20 cellular contexts compared by ENCODE assay signal in the genomic region with DNA sequence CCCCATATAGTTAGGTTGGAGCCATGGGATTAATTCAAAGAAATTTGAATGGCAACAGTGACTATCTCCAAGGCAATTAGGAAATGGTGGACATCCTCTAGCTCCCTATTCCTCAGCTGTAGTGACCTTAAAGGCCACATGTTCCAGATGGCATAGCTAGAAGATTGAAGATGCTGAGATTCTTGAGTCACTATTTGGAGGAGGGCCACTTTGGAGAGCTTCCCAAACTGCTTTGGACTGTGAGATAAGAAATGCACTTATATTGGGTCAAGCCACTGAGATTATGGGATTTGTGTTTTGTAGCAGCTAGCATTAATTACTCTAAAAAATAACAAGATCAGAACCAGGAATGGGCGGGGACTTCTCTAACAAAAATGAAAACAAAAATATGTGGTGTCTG.
"Had no signal": no experiment of that assay in that cellular context is flagged by ENCODE, and none has a peak within 500 bp of the region (broad histone marks: within the 10 kb centered on the region; RNA-seq: fewer than 3 reads in every experiment).

No MANE protein-coding gene starts in this region.

- H3K4me1 ChIP-seq: SJSA1 had no signal

- H3K27ac ChIP-seq: SJSA1, SK-N-MC had no signal

- DNase-seq: IMR-90, Karpas-422, KG1, MM.1S, NCI-H1092 treated with DMSO at 0.1 percent for 48 hours, NCI-H146, NCI-H1694 treated with DMSO at 0.1 percent for 48 hours, NCI-H1930, NCI-H2081, NCI-H2107, NCI-H2227 treated with DMSO at 0.1 percent for 48 hours, NCI-H524, NCI-H526 treated with DMSO at 0.1 percent for 48 hours, NCI-H774, Right ventricle myocardium superior, RPMI8226, SIG-M5 had no signal

- H3K27me3 ChIP-seq: SJSA1 had no signal

- H3K4me3 ChIP-seq: SJSA1, SK-N-MC had no signal

- H3K36me3 ChIP-seq: SJSA1 had no signal

- ATAC-seq: HepG2 had no signal
